11 cellular contexts compared by ENCODE assay signal in the genomic region with DNA sequence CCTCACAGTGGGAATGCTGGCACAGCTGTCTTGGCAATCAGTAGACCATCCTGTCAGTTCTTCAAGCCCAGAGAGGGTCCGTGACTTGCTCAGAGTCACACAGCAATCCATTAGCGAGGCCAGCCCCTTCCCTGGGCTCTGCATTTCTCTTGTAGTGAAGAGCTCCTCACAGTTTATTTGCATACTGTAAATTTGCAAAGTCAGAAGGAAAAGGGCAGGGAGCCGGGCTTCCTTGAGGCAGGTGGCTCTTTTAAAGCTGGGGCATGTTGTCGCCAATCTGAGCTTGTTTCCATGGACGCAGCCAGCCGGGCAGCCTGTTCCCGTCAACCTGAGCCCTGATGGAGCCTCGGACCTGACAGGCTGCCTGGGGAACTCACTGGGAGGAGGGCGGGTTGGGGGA.
DNase-seq lines count a peak whose midpoint lies in the region; TF ChIP-seq lines count a peak whose summit lies in the region.
"Had no signal": no experiment of that assay in that cellular context is flagged by ENCODE, and none has a peak within 500 bp of the region (broad histone marks: within the 10 kb centered on the region; RNA-seq: fewer than 3 reads in every experiment).

No MANE protein-coding gene starts in this region.

- DNase-seq in G401 (ENCODE audit: low spot score) (peak; percentile 88), NCI-H69 (lab: John Stamatoyannopoulos, UW) (peak; percentile 87), esophagus squamous epithelium (lab: John Stamatoyannopoulos, UW) (no peak), progenitor cell of endocrine pancreas (ENCODE audit: low spot score, unreplicated experiment) (no peak), mammary epithelial cell (no peak), EL (no peak), NCI-H226 (no peak), putamen (ENCODE audit: low spot score) (no peak)
- DNase-seq: GDM1, immature natural killer cell had no signal

- peaks cover 35 to 78% (median 62%) of the 10 kb centered on the region in 3 donors for H3K4me1 ChIP-seq in esophagus squamous epithelium
- peaks cover 22% of the 10 kb centered on the region for H3K4me1 ChIP-seq in mammary epithelial cell (ENCODE audit: insufficient read depth, low read length)

- H3K9ac ChIP-seq in mammary epithelial cell (ENCODE audit: insufficient read depth, low read length), result no peak overlapping the region

- no peak overlapping the region for H2AFZ ChIP-seq in mammary epithelial cell (ENCODE audit: low read depth, low read length)

- no peak for TF ChIP-seq POLR2A in esophagus squamous epithelium (IDR thresholded peaks at IDR 0.05)

- in situ Hi-C loops in G401 (cut with HindIII; ENCODE audit: low sequenced_read_pairs) (no loop called here), mammary epithelial cell (cut with MboI; ENCODE audit: low sequenced_read_pairs in 2 of 2) (no loop called here)

- H3K4me2 ChIP-seq in mammary epithelial cell (ENCODE audit: insufficient read depth, low read depth, low read length), result no peak overlapping the region

- H3K4me3 Mint-ChIP-seq in progenitor cell of endocrine pancreas (ENCODE audit: low read depth), result no peak overlapping the region
- H3K4me3 Mint-ChIP-seq: immature natural killer cell had no signal

- CTCF ChIA-PET in mammary epithelial cell (lab: Charles Lee; ENCODE audit: low non-redundant PET), result no interaction called here

- no TSS peak for BruUV-seq in mammary epithelial cell (replicated peaks; lab: Mats Ljungman, UMichigan)

- H3K27ac Mint-ChIP-seq in progenitor cell of endocrine pancreas, result peak overlapping the region; percentile 13

- peaks cover 9% of the 10 kb centered on the region for H3K36me3 Mint-ChIP-seq in progenitor cell of endocrine pancreas (ENCODE audit: insufficient read depth)
- H3K36me3 Mint-ChIP-seq: immature natural killer cell had no signal

- H3K9me3 ChIP-seq in esophagus squamous epithelium (no peaks in the 10 kb centered on the region), mammary epithelial cell (replicated peaks; ENCODE audit: insufficient read depth, low read length) (no peaks in the 10 kb centered on the region)
- H3K9me3 ChIP-seq: Peyer's patch had no signal

- intact Hi-C loops in esophagus squamous epithelium (cut with DNase I), result no loop called here
- intact Hi-C loops in mammary epithelial cell (cut with micrococcal nuclease), result no loop called here

- H3K27ac ChIP-seq in esophagus squamous epithelium, result peak overlapping the region; percentile 77 to 91 (median 88)
- no peak overlapping the region for H3K27ac ChIP-seq in mammary epithelial cell (ENCODE audit: insufficient read depth, low read depth, low read length)

- no peaks in the 10 kb centered on the region for H3K27me3 ChIP-seq in esophagus squamous epithelium
- no peaks in the 10 kb centered on the region for H3K27me3 ChIP-seq in mammary epithelial cell (ENCODE audit: insufficient read depth, low read length)
- H3K27me3 ChIP-seq: Peyer's patch had no signal

- H4K20me1 ChIP-seq in mammary epithelial cell (ENCODE audit: insufficient read depth, low read length), result no peaks in the 10 kb centered on the region

- H3K27me3 Mint-ChIP-seq in progenitor cell of endocrine pancreas, result no peaks in the 10 kb centered on the region

- TF ChIP-seq CTCF in esophagus squamous epithelium (IDR thresholded peaks at IDR 0.05), result no peak
- TF ChIP-seq CTCF in progenitor cell of endocrine pancreas (IDR thresholded peaks at IDR 0.05; ENCODE audit: unreplicated experiment), result no peak
- TF ChIP-seq CTCF in mammary epithelial cell (conservative IDR thresholded peaks at IDR 0.05 in 1 of 2, IDR thresholded peaks at IDR 0.05 in 1 of 2; ENCODE audit: extremely low read depth in 1 of 2, insufficient read depth in 1 of 2, low read depth in 1 of 2, low read length in 2 of 2), result no peak

- dilution Hi-C loops in mammary epithelial cell (cut with HindIII; ENCODE audit: low sequenced_read_pairs), result no loop called here

- 20 to 28% methylated on average over 1 to 6 of the region's 9 CpGs for WGBS in esophagus squamous epithelium, 2 donors
- 100% methylated on average over 6 of the region's 9 CpGs for WGBS in mammary epithelial cell (ENCODE audit: low coverage, missing lambda C conversion rate)

- peaks cover 3% of the 10 kb centered on the region for H3K9me3 Mint-ChIP-seq in progenitor cell of endocrine pancreas (ENCODE audit: low read depth)
- H3K9me3 Mint-ChIP-seq: immature natural killer cell had no signal

- H3K4me3 ChIP-seq in esophagus squamous epithelium (peak overlapping the region in 1 of 4 donors; percentile 8), mammary epithelial cell (replicated peaks in 1 of 3; ENCODE audit: insufficient read depth in 1 of 3, low read depth in 2 of 3, low read length in 3 of 3) (no peak overlapping the region)
- H3K4me3 ChIP-seq: Peyer's patch had no signal

- peaks cover 25% of the 10 kb centered on the region for H3K4me1 Mint-ChIP-seq in progenitor cell of endocrine pancreas (ENCODE audit: low read depth)

- H3K36me3 ChIP-seq in esophagus squamous epithelium (no peaks in the 10 kb centered on the region), mammary epithelial cell (ENCODE audit: insufficient read depth, low read length) (no peaks in the 10 kb centered on the region)
- H3K36me3 ChIP-seq: Peyer's patch had no signal

- peaks cover 4% of the 10 kb centered on the region for H3K79me2 ChIP-seq in mammary epithelial cell (ENCODE audit: insufficient read depth, low read length)

Comparison
In these comparisons a context has a peak if more than half of its experiments do, and no peak if none do; other contexts are left out.
1. DNase-seq: peak in G401 (single experiment) and NCI-H69 (single experiment); none in esophagus squamous epithelium (single experiment), progenitor cell of endocrine pancreas (single experiment), mammary epithelial cell (single experiment), EL (single experiment), NCI-H226 (single experiment) and putamen (single experiment).